12 cellular contexts compared by ENCODE assay signal in the genomic region with DNA sequence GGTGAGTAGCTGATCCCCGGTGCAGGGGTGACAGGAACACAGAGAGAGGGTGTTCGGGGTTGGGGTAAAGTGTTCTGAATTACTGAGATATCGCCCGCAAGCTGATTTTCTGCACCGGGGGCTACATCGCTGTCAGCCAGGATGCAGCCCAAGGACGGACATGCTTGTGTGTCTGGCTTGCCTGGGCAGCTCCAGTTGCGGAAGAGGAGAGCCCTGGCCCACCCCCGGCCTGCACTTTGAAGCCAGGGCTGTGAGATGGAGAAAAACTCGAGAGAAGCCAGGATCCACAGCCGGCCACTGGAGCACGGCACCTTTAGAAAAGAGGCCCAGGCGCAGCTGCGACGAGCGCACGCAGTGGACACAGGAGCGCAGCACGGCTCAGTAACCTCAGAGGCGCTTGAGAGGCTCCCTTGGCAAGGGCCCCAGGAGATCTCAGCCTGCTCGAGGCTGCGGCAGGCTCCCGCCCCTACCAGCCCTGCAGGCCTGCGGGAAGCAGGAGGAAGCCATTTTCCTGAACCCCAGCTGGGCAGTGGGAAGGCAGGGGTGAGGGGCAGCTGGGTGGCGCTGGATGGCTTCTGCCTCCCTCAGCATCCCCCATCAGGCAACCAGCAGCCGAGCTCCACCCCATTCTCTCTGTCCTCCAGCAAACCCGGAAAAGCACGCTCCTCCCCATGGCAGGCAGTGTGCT.
DNase-seq lines count a peak whose midpoint lies in the region; TF ChIP-seq lines count a peak whose summit lies in the region.
"Had no signal": no experiment of that assay in that cellular context is flagged by ENCODE, and none has a peak within 500 bp of the region (broad histone marks: within the 10 kb centered on the region; RNA-seq: fewer than 3 reads in every experiment).

No MANE protein-coding gene starts in this region.

- no peaks in the 10 kb centered on the region for H3K27me3 ChIP-seq in muscle layer of colon (ENCODE audit: control insufficient read depth in 1 of 2, insufficient read depth in 2 of 2, low read length in 2 of 2)

- H3K4me3 ChIP-seq in muscle layer of colon (ENCODE audit: low read depth in 1 of 2, low read length in 2 of 2) = no peak overlapping the region
- H3K4me3 ChIP-seq: psoas muscle had no signal

- H3K36me3 ChIP-seq in muscle layer of colon (ENCODE audit: insufficient read depth, low read length) = no peaks in the 10 kb centered on the region

- no peak for TF ChIP-seq RAD21 in Ishikawa (IDR thresholded peaks at IDR 0.05; ENCODE audit: low read depth)

- TF ChIP-seq EP300 in Ishikawa (IDR thresholded peaks at IDR 0.05; ENCODE audit: borderline replicate concordance) = peak; percentile 65

- H3K27ac ChIP-seq in cingulate gyrus (ENCODE audit: low read depth, low read length) (peak overlapping the region; percentile 77), muscle layer of colon (ENCODE audit: low read depth, low read length) (peak overlapping the region; percentile 65)
- H3K27ac ChIP-seq: psoas muscle had no signal

- no peak overlapping the region for H3K9ac ChIP-seq in muscle layer of colon (ENCODE audit: low read length)

- no peaks in the 10 kb centered on the region for H3K9me3 ChIP-seq in muscle layer of colon (ENCODE audit: low read length)
- H3K9me3 ChIP-seq: psoas muscle had no signal

- DNase-seq in AG08396 (ENCODE audit: low spot score) (peak; percentile 43), NCI-H526 treated with DMSO at 0.1 percent for 48 hours (lab: John Stamatoyannopoulos, UW) (no peak), T-helper 9 cell (no peak), DMS 273 (lab: John Stamatoyannopoulos, UW; ENCODE audit: unreplicated experiment) (no peak), amniotic stem cell (lab: John Stamatoyannopoulos, UW) (no peak)
- DNase-seq: activated CD4-positive, alpha-beta T cell treated with anti-CD3 and anti-CD28 coated beads, Interleukin-2, amount 50 U/mL, for 4 hours; activated naive CD8-positive, alpha-beta T cell treated with anti-CD3 and anti-CD28 coated beads, Interleukin-2, amount 10 ng/mL, durations not matched to agents 7 days and 5 days; psoas muscle; SW 1271 had no signal

- H3K4me1 ChIP-seq in muscle layer of colon (ENCODE audit: insufficient read depth, low read length) = peaks cover 11% of the 10 kb centered on the region
- H3K4me1 ChIP-seq: psoas muscle had no signal

TF ChIP-seq in Ishikawa, 13 proteins besides CTCF, POLR2A, EP300 and RAD21:
- TF ChIP-seq, protein P1, sequence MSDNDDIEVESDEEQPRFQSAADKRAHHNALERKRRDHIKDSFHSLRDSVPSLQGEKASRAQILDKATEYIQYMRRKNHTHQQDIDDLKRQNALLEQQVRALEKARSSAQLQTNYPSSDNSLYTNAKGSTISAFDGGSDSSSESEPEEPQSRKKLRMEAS (IDR thresholded peaks at IDR 0.05) = peak; percentile 85
- TF ChIP-seq, protein P2, sequence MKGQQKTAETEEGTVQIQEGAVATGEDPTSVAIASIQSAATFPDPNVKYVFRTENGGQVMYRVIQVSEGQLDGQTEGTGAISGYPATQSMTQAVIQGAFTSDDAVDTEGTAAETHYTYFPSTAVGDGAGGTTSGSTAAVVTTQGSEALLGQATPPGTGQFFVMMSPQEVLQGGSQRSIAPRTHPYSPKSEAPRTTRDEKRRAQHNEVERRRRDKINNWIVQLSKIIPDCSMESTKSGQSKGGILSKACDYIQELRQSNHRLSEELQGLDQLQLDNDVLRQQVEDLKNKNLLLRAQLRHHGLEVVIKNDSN (IDR thresholded peaks at IDR 0.05) = no peak
- TF ChIP-seq FOXM1 (IDR thresholded peaks at IDR 0.05; ENCODE audit: borderline replicate concordance, low read depth) = no peak
- TF ChIP-seq YY1 (IDR thresholded peaks at IDR 0.05; ENCODE audit: low read depth) = peak; percentile 87
- peak; percentile 77 for TF ChIP-seq TCF12 (IDR thresholded peaks at IDR 0.05; ENCODE audit: low read depth)
- peak; percentile 68; the same call in 1 of the 2 replicates for TF ChIP-seq NFIC (IDR thresholded peaks at IDR 0.05)
TF ChIP-seq in Ishikawa: peak in this region for 4.
